8 cellular contexts compared by ENCODE assay signal in genomic region chr14:49970474-49971147, GRCh38.
DNase-seq lines count a peak whose midpoint lies in the region; ATAC-seq and TF ChIP-seq lines count a peak whose summit lies in the region.

No MANE protein-coding gene starts in this region.

- intact Hi-C loops in Panc1 (cut with micrococcal nuclease; ENCODE audit: unreplicated experiment) = loop anchor here (10.0 kb wide), 3 partner anchors 76 to 134 kb away; partner anchors contain the start of gene ARF6

- no peak overlapping the region for H3K4me3 Mint-ChIP-seq in progenitor cell of endocrine pancreas (ENCODE audit: low read depth)

- no peaks in the 10 kb centered on the region for H3K36me3 Mint-ChIP-seq in progenitor cell of endocrine pancreas (ENCODE audit: insufficient read depth)

- H3K4me1 Mint-ChIP-seq in progenitor cell of endocrine pancreas (ENCODE audit: low read depth) = peaks cover 49% of the 10 kb centered on the region

- H3K4me1 ChIP-seq in HEK293 (ENCODE audit: control insufficient read depth, insufficient read depth, low read length) (peaks cover 34% of the 10 kb centered on the region), Panc1 (ENCODE audit: control insufficient read depth, insufficient read depth, low read length) (peaks cover 76% of the 10 kb centered on the region)

- no peaks in the 10 kb centered on the region for H3K36me3 ChIP-seq in HEK293 (ENCODE audit: control insufficient read depth in 2 of 2, insufficient read depth in 1 of 2, low read length in 2 of 2)
- no peaks in the 10 kb centered on the region for H3K36me3 ChIP-seq in Panc1 (ENCODE audit: control insufficient read depth, insufficient read depth, low read length)

- H3K9me3 Mint-ChIP-seq in progenitor cell of endocrine pancreas (ENCODE audit: low read depth) = peaks cover 3% of the 10 kb centered on the region

- H3K27ac ChIP-seq in HEK293 (ENCODE audit: extremely low read depth, low read depth, low read length) (peak overlapping the region; percentile 92), Panc1 (ENCODE audit: low read length) (peak overlapping the region; percentile 100)

- no TSS peak for BruUV-seq in Panc1 (replicated peaks; lab: Mats Ljungman, UMichigan)

- H3K4me3 ChIP-seq in HEK293 (ENCODE audit: low read depth, low read length) (no peak overlapping the region), Panc1 (ENCODE audit: low read depth in 2 of 2, low read length in 2 of 2) (peak overlapping the region in 1 of 2 experiments; percentile 29; a peak in 3 of 4 replicates)

- CTCF ChIA-PET in HEK293 (lab: Yijun Ruan, JAX) = interaction anchor here (0.6 kb wide), 2 partner anchors 22 to 138 kb away, joined by 4 to 5 read pairs; no protein-coding TSS in a partner anchor
- CTCF ChIA-PET in Panc1 (lab: Charles Lee) = interaction anchor here (0.5 kb wide), 1 partner anchor 37 kb away, joined by 4 read pairs; no protein-coding TSS in a partner anchor

- in situ Hi-C loops in Panc1 (cut with HindIII; ENCODE audit: low pct_unique_long_range_greater_than_20kb, low sequenced_read_pairs) = no loop called here

- ATAC-seq in Panc1 = no peak

- peak; percentile 50 for TF ChIP-seq POLR2A in erythroblast (IDR thresholded peaks at IDR 0.05; ENCODE audit: low read length)

- H3K27ac Mint-ChIP-seq in progenitor cell of endocrine pancreas = peak overlapping the region; percentile 96

- H3K9me3 ChIP-seq in HEK293 (ENCODE audit: control insufficient read depth, insufficient read depth, low read depth, low read length) (no peaks in the 10 kb centered on the region), Panc1 (ENCODE audit: control insufficient read depth, insufficient read depth, low read depth, low read length) (no peaks in the 10 kb centered on the region)

- H3K27me3 Mint-ChIP-seq in progenitor cell of endocrine pancreas = no peaks in the 10 kb centered on the region

- H3K27me3 ChIP-seq in Panc1 (ENCODE audit: control insufficient read depth, insufficient read depth, low read length) = no peaks in the 10 kb centered on the region

- POLR2A ChIA-PET in HEK293 (lab: Yijun Ruan, JAX) = interaction anchor here (0.5 kb wide), 1 partner anchor 14 kb away, joined by 6 read pairs; no protein-coding TSS in a partner anchor
- POLR2A ChIA-PET in Panc1 (lab: Charles Lee) = no interaction called here

- no peak for TF ChIP-seq CTCF in HEK293 (tag by site-specific recombination; IDR thresholded peaks at IDR 0.05)
- no peak for TF ChIP-seq CTCF in Panc1 (IDR thresholded peaks at IDR 0.05)
- no peak for TF ChIP-seq CTCF in progenitor cell of endocrine pancreas (IDR thresholded peaks at IDR 0.05; ENCODE audit: unreplicated experiment)

- peak; percentile 30 for DNase-seq in EL
- no peak for DNase-seq in Panc1 (ENCODE audit: low read depth, low spot score)
- peak; percentile 86 to 93 for DNase-seq in erythroblast (lab: John Stamatoyannopoulos, UW)
- no peak for DNase-seq in progenitor cell of endocrine pancreas (ENCODE audit: low spot score, unreplicated experiment)
- no peak for DNase-seq in DMS53 (lab: John Stamatoyannopoulos, UW)
- DNase-seq in NK-92 (lab: John Stamatoyannopoulos, UW; ENCODE audit: unreplicated experiment) = no peak
- DNase-seq in cortex of kidney (lab: John Stamatoyannopoulos, UW) = no peak

TF ChIP-seq in HEK293, 187 proteins besides CTCF, POLR2A, EP300 and RAD21 (continues in another document):
- TF ChIP-seq, protein P1, sequence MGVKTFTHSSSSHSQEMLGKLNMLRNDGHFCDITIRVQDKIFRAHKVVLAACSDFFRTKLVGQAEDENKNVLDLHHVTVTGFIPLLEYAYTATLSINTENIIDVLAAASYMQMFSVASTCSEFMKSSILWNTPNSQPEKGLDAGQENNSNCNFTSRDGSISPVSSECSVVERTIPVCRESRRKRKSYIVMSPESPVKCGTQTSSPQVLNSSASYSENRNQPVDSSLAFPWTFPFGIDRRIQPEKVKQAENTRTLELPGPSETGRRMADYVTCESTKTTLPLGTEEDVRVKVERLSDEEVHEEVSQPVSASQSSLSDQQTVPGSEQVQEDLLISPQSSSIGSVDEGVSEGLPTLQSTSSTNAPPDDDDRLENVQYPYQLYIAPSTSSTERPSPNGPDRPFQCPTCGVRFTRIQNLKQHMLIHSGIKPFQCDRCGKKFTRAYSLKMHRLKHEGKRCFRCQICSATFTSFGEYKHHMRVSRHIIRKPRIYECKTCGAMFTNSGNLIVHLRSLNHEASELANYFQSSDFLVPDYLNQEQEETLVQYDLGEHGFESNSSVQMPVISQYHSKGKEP (tag by site-specific recombination; IDR thresholded peaks at IDR 0.05) = 0 out of 2 replicates have a peak, but pooled peaks have one; percentile 32
- TF ChIP-seq ZNF140 (tag by site-specific recombination; IDR thresholded peaks at IDR 0.05) (no peak), ZFHX2 (tag by site-specific recombination; conservative IDR thresholded peaks at IDR 0.05) (0 out of 2 replicates have a peak, but pooled peaks have one; percentile 13), PRDM1 (tag by site-specific recombination; IDR thresholded peaks at IDR 0.05) (peak; percentile 35; the same call in 1 of the 2 replicates), ZBTB17 (tag by site-specific recombination; IDR thresholded peaks at IDR 0.05) (peak; percentile 94), ZBTB48 (tag by site-specific recombination; IDR thresholded peaks at IDR 0.05) (no peak), ZBTB21 (tag by site-specific recombination; IDR thresholded peaks at IDR 0.05) (no peak), PATZ1 (tag by site-specific recombination; IDR thresholded peaks at IDR 0.05) (no peak), EGR2 (tag by site-specific recombination; IDR thresholded peaks at IDR 0.05; ENCODE audit: low read depth) (peak; percentile 8; the same call in 1 of the 2 replicates), ZNF114 (tag by site-specific recombination; IDR thresholded peaks at IDR 0.05) (no peak), TRIM28 (IDR thresholded peaks at IDR 0.05; ENCODE audit: borderline replicate concordance, low read length) (peak; percentile 44; the same call in 1 of the 2 replicates)
- TF ChIP-seq, protein P2, sequence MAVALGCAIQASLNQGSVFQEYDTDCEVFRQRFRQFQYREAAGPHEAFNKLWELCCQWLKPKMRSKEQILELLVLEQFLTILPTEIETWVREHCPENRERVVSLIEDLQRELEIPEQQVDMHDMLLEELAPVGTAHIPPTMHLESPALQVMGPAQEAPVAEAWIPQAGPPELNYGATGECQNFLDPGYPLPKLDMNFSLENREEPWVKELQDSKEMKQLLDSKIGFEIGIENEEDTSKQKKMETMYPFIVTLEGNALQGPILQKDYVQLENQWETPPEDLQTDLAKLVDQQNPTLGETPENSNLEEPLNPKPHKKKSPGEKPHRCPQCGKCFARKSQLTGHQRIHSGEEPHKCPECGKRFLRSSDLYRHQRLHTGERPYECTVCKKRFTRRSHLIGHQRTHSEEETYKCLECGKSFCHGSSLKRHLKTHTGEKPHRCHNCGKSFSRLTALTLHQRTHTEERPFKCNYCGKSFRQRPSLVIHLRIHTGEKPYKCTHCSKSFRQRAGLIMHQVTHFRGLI (tag by site-specific recombination; IDR thresholded peaks at IDR 0.05) = no peak
- TF ChIP-seq, protein P3, sequence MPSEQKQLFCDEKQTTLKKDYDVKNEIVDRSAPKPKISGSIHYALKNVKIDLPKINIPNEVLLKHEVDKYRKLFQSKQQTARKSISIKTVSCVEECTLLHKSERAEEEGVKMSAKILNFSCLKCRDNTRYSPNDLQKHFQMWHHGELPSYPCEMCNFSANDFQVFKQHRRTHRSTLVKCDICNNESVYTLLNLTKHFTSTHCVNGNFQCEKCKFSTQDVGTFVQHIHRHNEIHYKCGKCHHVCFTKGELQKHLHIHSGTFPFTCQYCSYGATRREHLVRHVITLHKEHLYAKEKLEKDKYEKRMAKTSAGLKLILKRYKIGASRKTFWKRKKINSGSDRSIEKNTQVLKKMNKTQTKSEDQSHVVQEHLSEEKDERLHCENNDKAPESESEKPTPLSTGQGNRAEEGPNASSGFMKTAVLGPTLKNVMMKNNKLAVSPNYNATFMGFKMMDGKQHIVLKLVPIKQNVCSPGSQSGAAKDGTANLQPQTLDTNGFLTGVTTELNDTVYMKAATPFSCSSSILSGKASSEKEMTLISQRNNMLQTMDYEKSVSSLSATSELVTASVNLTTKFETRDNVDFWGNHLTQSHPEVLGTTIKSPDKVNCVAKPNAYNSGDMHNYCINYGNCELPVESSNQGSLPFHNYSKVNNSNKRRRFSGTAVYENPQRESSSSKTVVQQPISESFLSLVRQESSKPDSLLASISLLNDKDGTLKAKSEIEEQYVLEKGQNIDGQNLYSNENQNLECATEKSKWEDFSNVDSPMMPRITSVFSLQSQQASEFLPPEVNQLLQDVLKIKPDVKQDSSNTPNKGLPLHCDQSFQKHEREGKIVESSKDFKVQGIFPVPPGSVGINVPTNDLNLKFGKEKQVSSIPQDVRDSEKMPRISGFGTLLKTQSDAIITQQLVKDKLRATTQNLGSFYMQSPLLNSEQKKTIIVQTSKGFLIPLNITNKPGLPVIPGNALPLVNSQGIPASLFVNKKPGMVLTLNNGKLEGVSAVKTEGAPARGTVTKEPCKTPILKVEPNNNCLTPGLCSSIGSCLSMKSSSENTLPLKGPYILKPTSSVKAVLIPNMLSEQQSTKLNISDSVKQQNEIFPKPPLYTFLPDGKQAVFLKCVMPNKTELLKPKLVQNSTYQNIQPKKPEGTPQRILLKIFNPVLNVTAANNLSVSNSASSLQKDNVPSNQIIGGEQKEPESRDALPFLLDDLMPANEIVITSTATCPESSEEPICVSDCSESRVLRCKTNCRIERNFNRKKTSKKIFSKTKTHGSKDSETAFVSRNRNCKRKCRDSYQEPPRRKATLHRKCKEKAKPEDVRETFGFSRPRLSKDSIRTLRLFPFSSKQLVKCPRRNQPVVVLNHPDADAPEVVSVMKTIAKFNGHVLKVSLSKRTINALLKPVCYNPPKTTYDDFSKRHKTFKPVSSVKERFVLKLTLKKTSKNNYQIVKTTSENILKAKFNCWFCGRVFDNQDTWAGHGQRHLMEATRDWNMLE (tag by site-specific recombination; conservative IDR thresholded peaks at IDR 0.05; ENCODE audit: low read depth) = 0 out of 2 replicates have a peak, but pooled peaks have one; percentile 7

Comparison
In these comparisons a context has a peak if more than half of its experiments do, and no peak if none do; other contexts are left out.
1. DNase-seq: peak in EL (single experiment) and erythroblast (2 of 2); none in Panc1 (single experiment), progenitor cell of endocrine pancreas (single experiment), DMS53 (single experiment), NK-92 (single experiment) and cortex of kidney (single experiment).